17 cellular contexts compared by ENCODE assay signal in genomic region chr10:33306756-33307519, GRCh38. TPM values are rescaled to one million over a fixed set of nuclear protein-coding genes. Genes with fewer than 3 reads are reported as not detected.
DNase-seq lines count a peak whose midpoint lies in the region; ATAC-seq, FAIRE-seq and TF ChIP-seq lines count a peak whose summit lies in the region.
"Had no signal": no experiment of that assay in that cellular context is flagged by ENCODE, and none has a peak within 500 bp of the region (broad histone marks: within the 10 kb centered on the region; RNA-seq: fewer than 3 reads in every experiment).

No MANE protein-coding gene starts in this region.

- H3K4me2 ChIP-seq in keratinocyte (ENCODE audit: control insufficient read depth, extremely low read depth, insufficient read depth, low read depth, low read length), result no peak overlapping the region

- H3K9me1 ChIP-seq in keratinocyte (ENCODE audit: control insufficient read depth, extremely low read depth, insufficient read depth, low read length), result peaks cover 3% of the 10 kb centered on the region

- H4K20me1 ChIP-seq in keratinocyte (ENCODE audit: control insufficient read depth, extremely low read depth, insufficient read depth, low read length), result no peaks in the 10 kb centered on the region

- H3K9me3 Mint-ChIP-seq in glutamatergic neuron (ENCODE audit: unreplicated experiment), result peaks cover 2% of the 10 kb centered on the region
- H3K9me3 Mint-ChIP-seq: activated naive CD8-positive, alpha-beta T cell treated with anti-CD3 and anti-CD28 coated beads, Interleukin-2, amount 50 U/mL, for 24 hours had no signal

- ATAC-seq in heart left ventricle (no peak), left cardiac atrium (no peak), GM21723 (IDR thresholded peaks at IDR 0.05; ENCODE audit: unreplicated experiment) (no peak)
- ATAC-seq: activated naive CD8-positive, alpha-beta T cell treated with anti-CD3 and anti-CD28 coated beads, Interleukin-2, amount 50 U/mL, for 24 hours; left lung had no signal

- H3K4me3 ChIP-seq in heart left ventricle (no peak overlapping the region), bronchial epithelial cell (ENCODE audit: low read depth, low read length) (no peak overlapping the region), keratinocyte (ENCODE audit: control insufficient read depth in 2 of 3, extremely low read depth in 1 of 3, insufficient read depth in 2 of 3, low read depth in 1 of 3, low read length in 3 of 3) (no peak overlapping the region), stomach (no peak overlapping the region)
- H3K4me3 ChIP-seq: left lung, Peyer's patch, thyroid gland had no signal

- H3K27me3 ChIP-seq in heart left ventricle, result no peaks in the 10 kb centered on the region
- no peaks in the 10 kb centered on the region for H3K27me3 ChIP-seq in bronchial epithelial cell (ENCODE audit: control insufficient read depth, insufficient read depth, low read length)
- no peaks in the 10 kb centered on the region for H3K27me3 ChIP-seq in keratinocyte (ENCODE audit: control insufficient read depth, extremely low read depth, insufficient read depth, low read length)
- H3K27me3 ChIP-seq in stomach, result no peaks in the 10 kb centered on the region
- H3K27me3 ChIP-seq: left lung, Peyer's patch, thyroid gland had no signal

- DNase-seq in heart left ventricle, result no peak
- DNase-seq in left cardiac atrium, result no peak
- peak; percentile 66 for DNase-seq in bronchial epithelial cell (ENCODE audit: low read depth)
- no peak for DNase-seq in keratinocyte (ENCODE audit: low read depth, low spot score)
- DNase-seq in stomach, result no peak
- no peak for DNase-seq in glutamatergic neuron
- no peak for DNase-seq in NCI-H1092 treated with DMSO at 0.1 percent for 48 hours (lab: John Stamatoyannopoulos, UW)
- DNase-seq: activated naive CD8-positive, alpha-beta T cell treated with anti-CD3 and anti-CD28 coated beads, Interleukin-2, amount 50 U/mL, for 24 hours; Calu3; cortex of kidney; left lung; NCI-H1417 treated with DMSO at 0.1 percent for 48 hours; NCI-H510A; Peyer's patch; thyroid gland had no signal

- no peak overlapping the region for H3K4me3 Mint-ChIP-seq in glutamatergic neuron (ENCODE audit: unreplicated experiment)
- H3K4me3 Mint-ChIP-seq: activated naive CD8-positive, alpha-beta T cell treated with anti-CD3 and anti-CD28 coated beads, Interleukin-2, amount 50 U/mL, for 24 hours had no signal

- H3K4me1 ChIP-seq in heart left ventricle, result peaks cover 27 to 87% (median 73%) of the 10 kb centered on the region in 12 donors
- no peaks in the 10 kb centered on the region for H3K4me1 ChIP-seq in keratinocyte (ENCODE audit: control insufficient read depth, extremely low read depth, insufficient read depth, low read length)
- H3K4me1 ChIP-seq in stomach, result peaks cover 7 to 46% (median 15%) of the 10 kb centered on the region in 4 donors
- H3K4me1 ChIP-seq: Peyer's patch had no signal

- no peak overlapping the region for H2AFZ ChIP-seq in keratinocyte (ENCODE audit: control insufficient read depth, low read length)

- H3K36me3 ChIP-seq in heart left ventricle (peaks cover 0 to 34% (median 8%) of the 10 kb centered on the region in 9 donors), bronchial epithelial cell (ENCODE audit: control insufficient read depth, insufficient read depth, low read length) (no peaks in the 10 kb centered on the region), keratinocyte (ENCODE audit: control insufficient read depth in 2 of 2, extremely low read depth in 1 of 2, insufficient read depth in 2 of 2, low read length in 2 of 2) (peaks cover 4 to 7% of the 10 kb centered on the region in 2 experiments), stomach (peaks cover 0 to 8% (median 0%) of the 10 kb centered on the region in 4 donors)
- H3K36me3 ChIP-seq: left lung, Peyer's patch, thyroid gland had no signal

- H3K79me2 ChIP-seq in keratinocyte (ENCODE audit: control insufficient read depth, insufficient read depth, low read length), result peaks cover 76% of the 10 kb centered on the region

- intact Hi-C loops in heart left ventricle (cut with DNase I), result no loop called here
- intact Hi-C loops in left cardiac atrium (cut with DNase I), result no loop called here
- intact Hi-C loops in stomach (cut with DNase I; ENCODE audit: low total_unique reads), result no loop called here

- peaks cover 9% of the 10 kb centered on the region for H3K4me1 Mint-ChIP-seq in glutamatergic neuron (ENCODE audit: low read depth, unreplicated experiment)

- dilution Hi-C loops in keratinocyte (cut with MboI; ENCODE audit: extremely low pct_ligation_motif_present, low sequenced_read_pairs), result no loop called here

- FAIRE-seq in bronchial epithelial cell (lab: Jason Lieb, UNC) (peak; percentile 32), keratinocyte (lab: Jason Lieb, UNC) (peak; percentile 23)
- FAIRE-seq: A204.1 had no signal

- H3K9me3 ChIP-seq in heart left ventricle (peaks cover 0 to 7% (median 0%) of the 10 kb centered on the region in 12 donors), keratinocyte (ENCODE audit: control insufficient read depth, low read depth, low read length) (no peaks in the 10 kb centered on the region), stomach (no peaks in the 10 kb centered on the region)
- H3K9me3 ChIP-seq: left lung, Peyer's patch, thyroid gland had no signal

- WGBS in heart left ventricle, 4 donors, result 54 to 71% (median 66%) methylated on average over 4 of the region's 4 CpGs
- 67 to 74% (median 70%) methylated on average over 4 of the region's 4 CpGs for WGBS in stomach, 5 donors

- no peaks in the 10 kb centered on the region for H3K36me3 Mint-ChIP-seq in glutamatergic neuron (ENCODE audit: unreplicated experiment)

- no peak overlapping the region for H3K27ac Mint-ChIP-seq in glutamatergic neuron (ENCODE audit: unreplicated experiment)
- H3K27ac Mint-ChIP-seq: activated naive CD8-positive, alpha-beta T cell treated with anti-CD3 and anti-CD28 coated beads, Interleukin-2, amount 50 U/mL, for 24 hours had no signal

- H3K9ac ChIP-seq in keratinocyte (ENCODE audit: control insufficient read depth, extremely low read depth, insufficient read depth, low read length), result no peak overlapping the region

- TF ChIP-seq POLR2A in heart left ventricle (IDR thresholded peaks at IDR 0.05), result no peak
- TF ChIP-seq POLR2A in stomach (IDR thresholded peaks at IDR 0.05), result no peak

- H3K27me3 Mint-ChIP-seq in glutamatergic neuron (ENCODE audit: unreplicated experiment), result no peaks in the 10 kb centered on the region

- TF ChIP-seq EP300 in stomach (IDR thresholded peaks at IDR 0.05), result no peak

- no peak for TF ChIP-seq CTCF in heart left ventricle (IDR thresholded peaks at IDR 0.05)
- TF ChIP-seq CTCF in bronchial epithelial cell (IDR thresholded peaks at IDR 0.05; ENCODE audit: insufficient read depth, low read length, severe bottlenecking), result no peak
- no peak for TF ChIP-seq CTCF in keratinocyte (optimal IDR thresholded peaks at IDR 0.05 in 1 of 3, IDR thresholded peaks at IDR 0.05 in 1 of 3, conservative IDR thresholded peaks at IDR 0.05 in 1 of 3; ENCODE audit: extremely low read depth in 1 of 3, insufficient read depth in 2 of 3, low read length in 3 of 3)
- TF ChIP-seq CTCF in stomach (IDR thresholded peaks at IDR 0.05), result no peak
- no peak for TF ChIP-seq CTCF in glutamatergic neuron (IDR thresholded peaks at IDR 0.05; ENCODE audit: partially characterized antibody, unreplicated experiment)

- peak overlapping the region in 10 of 12 donors; percentile 1 to 65 (median 38) for H3K27ac ChIP-seq in heart left ventricle
- no peak overlapping the region for H3K27ac ChIP-seq in keratinocyte (ENCODE audit: control insufficient read depth, insufficient read depth, low read length)
- peak overlapping the region in 3 of 5 donors; percentile 5 to 57 (median 50) for H3K27ac ChIP-seq in stomach
- H3K27ac ChIP-seq: Peyer's patch, thyroid gland had no signal

RNA-seq across cellular contexts. Expression of gene NRP1, which starts 27.5 kb away (rescaled TPM):
- total RNA-seq in heart left ventricle (100 to 1,000 TPM; 115 to 279 (median 173) TPM), left cardiac atrium (100 to 1,000 TPM; 110 to 121 TPM), bronchial epithelial cell (16.1 and 21.6 TPM in 2 replicates), stomach (10 to 100 TPM in 4 of 5 donors, 1 to 10 TPM in 1; 7.2 to 94.7 (median 21.0) TPM), glutamatergic neuron (ENCODE audit: unreplicated experiment) (100 TPM)
- polyA plus RNA-seq in heart left ventricle (10 to 100 TPM; 47.1 to 69.4 TPM), keratinocyte (15.1 to 55.4 TPM (median 36.2 TPM) in 3 replicates), stomach (1 to 10 TPM; 4.6 to 6.1 (median 5.3) TPM)
- 7.3 TPM for polyA plus RNA-seq in keratinocyte (2011; ENCODE audit: low read depth)
- polyA plus RNA-seq in keratinocyte (2011; cell fraction: cytosol; rRNA removed), result 9.6 and 12.2 TPM in 2 replicates
- polyA plus RNA-seq in keratinocyte (2011; cell fraction: nucleus; rRNA removed), result 61.3 and 83.6 TPM in 2 replicates
- 5.2 and 59.6 TPM in 2 replicates for polyA plus RNA-seq in keratinocyte (2012; ENCODE audit: low replicate concordance)
- polyA minus RNA-seq in keratinocyte, result 35.5 to 105 TPM (median 80.8 TPM) in 3 replicates
- polyA minus RNA-seq in keratinocyte (2011; cell fraction: cytosol; rRNA and poly(A)+ RNA removed), result 38.2 TPM
- polyA minus RNA-seq in keratinocyte (2011; cell fraction: nucleus; rRNA and poly(A)+ RNA removed), result 74.6 and 127 TPM in 2 replicates
